In the genomic region with DNA sequence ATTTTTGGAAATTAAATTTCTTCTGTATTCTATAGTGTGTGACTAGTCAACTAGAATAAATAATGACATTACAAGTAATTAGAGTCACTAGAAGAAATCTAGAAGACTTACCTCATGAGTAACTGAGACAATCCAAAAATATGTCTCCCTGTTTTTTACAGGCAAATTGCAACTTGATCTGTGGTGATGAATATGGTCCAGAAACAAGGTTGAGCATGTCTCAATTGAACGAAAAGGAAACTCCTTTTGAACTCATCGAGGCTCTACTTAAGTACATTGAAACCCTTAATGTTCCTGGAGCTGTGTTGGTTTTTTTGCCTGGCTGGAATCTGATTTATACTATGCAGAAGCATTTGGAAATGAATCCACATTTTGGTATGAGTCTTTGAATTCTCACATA, we compare ENCODE assay signal across 1 cellular context.
TF ChIP-seq lines count a peak whose summit lies in the region.

No MANE protein-coding gene starts in this region.

TF ChIP-seq in K562, 482 proteins besides CTCF, POLR2A, EP300 and RAD21:
- TF ChIP-seq ZNF584 (CRISPR knock-in tag; IDR thresholded peaks at IDR 0.05; ENCODE audit: low read depth) (no peak), MAFG (tag; conservative IDR thresholded peaks at IDR 0.05) (no peak), MAFF (IDR thresholded peaks at IDR 0.05; ENCODE audit: low read length) (no peak), TEAD1 (CRISPR knock-in tag; IDR thresholded peaks at IDR 0.05) (no peak), POLR2AphosphoS5 (IDR thresholded peaks at IDR 0.05; ENCODE audit: control insufficient read depth, insufficient read depth, low read depth, low read length) (0 out of 2 replicates have a peak, but pooled peaks have one; percentile 16), RBM22 (IDR thresholded peaks at IDR 0.05; ENCODE audit: low read depth, low read length, poor library complexity, severe bottlenecking) (peak; percentile 23)
